In the genomic region with DNA sequence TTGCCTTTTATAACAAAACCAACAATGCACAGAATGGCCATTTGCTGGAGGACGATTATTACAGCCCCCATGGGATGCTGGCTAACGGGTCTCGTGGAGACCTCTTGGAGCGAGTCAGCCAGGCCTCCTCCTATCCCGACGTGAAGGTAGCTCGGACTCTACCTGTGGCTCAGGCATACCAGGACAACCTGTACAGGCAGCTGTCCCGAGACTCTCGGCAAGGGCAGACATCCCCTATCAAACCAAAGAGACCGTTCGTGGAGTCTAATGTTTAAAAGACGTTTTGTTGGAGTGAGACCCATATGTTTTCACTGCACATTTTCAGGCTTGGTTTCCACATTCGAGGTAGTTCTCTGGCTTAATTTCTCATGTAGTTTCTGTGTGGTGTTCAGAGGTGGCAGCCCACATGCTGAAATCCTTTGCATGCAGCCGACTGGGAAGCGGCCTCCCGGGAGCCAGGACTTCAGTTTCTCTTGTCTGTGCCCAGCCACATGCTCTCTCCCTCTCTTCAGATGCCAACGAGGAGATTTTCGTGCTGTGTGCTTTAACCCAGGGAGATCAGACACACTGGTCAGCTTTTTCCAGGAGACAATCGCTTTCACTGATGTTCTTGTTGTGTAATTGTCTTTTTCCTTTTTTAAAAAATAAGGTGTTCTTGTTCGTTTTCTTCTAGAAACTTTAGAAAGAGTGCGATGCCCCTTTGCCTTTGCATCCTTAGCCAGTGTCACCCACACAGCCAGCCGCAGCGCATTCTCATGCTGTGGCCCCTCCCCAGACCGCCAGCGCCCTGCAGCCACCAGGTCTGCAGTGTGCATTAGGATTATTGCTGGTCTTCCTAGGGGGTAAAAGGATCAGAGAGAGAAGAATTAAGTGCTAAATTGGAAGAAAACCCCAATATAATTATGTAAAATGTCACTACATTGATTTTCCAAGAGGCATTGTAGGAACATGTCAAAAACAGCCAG, we compare ENCODE assay signal across 1 cellular context.
TF ChIP-seq lines count a peak whose summit lies in the region.

No MANE protein-coding gene starts in this region.

TF ChIP-seq in K562, 482 proteins besides CTCF, POLR2A, EP300 and RAD21:
- TF ChIP-seq, protein P1, sequence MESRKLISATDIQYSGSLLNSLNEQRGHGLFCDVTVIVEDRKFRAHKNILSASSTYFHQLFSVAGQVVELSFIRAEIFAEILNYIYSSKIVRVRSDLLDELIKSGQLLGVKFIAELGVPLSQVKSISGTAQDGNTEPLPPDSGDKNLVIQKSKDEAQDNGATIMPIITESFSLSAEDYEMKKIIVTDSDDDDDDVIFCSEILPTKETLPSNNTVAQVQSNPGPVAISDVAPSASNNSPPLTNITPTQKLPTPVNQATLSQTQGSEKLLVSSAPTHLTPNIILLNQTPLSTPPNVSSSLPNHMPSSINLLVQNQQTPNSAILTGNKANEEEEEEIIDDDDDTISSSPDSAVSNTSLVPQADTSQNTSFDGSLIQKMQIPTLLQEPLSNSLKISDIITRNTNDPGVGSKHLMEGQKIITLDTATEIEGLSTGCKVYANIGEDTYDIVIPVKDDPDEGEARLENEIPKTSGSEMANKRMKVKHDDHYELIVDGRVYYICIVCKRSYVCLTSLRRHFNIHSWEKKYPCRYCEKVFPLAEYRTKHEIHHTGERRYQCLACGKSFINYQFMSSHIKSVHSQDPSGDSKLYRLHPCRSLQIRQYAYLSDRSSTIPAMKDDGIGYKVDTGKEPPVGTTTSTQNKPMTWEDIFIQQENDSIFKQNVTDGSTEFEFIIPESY (CRISPR knock-in tag; IDR thresholded peaks at IDR 0.05), result 0 out of 2 replicates have a peak, but pooled peaks have one; percentile 38
- TF ChIP-seq IFI16 (CRISPR knock-in tag; IDR thresholded peaks at IDR 0.05), result no peak
TF ChIP-seq in K562: peak in this region for 1.
